ENCODE assay signal across 9 cellular contexts in genomic region chr20:24773751-24774201, GRCh38.
A peak's percentile ranks its signal among the peaks of the same experiment; 100 is the strongest.
DNase-seq lines count a peak whose midpoint lies in the region; ATAC-seq and TF ChIP-seq lines count a peak whose summit lies in the region.
"Had no signal": no experiment of that assay in that cellular context is flagged by ENCODE, and none has a peak within 500 bp of the region (broad histone marks: within the 10 kb centered on the region; RNA-seq: fewer than 3 reads in every experiment).

No MANE protein-coding gene starts in this region.

- 81 to 87% methylated on average over 3 of the region's 3 CpGs for WGBS in endodermal cell (ENCODE audit: insufficient coverage in 1 of 2, insufficient read length in 1 of 2), 2 experiments

- ATAC-seq in GM19025 (IDR thresholded peaks at IDR 0.05; ENCODE audit: low read depth, unreplicated experiment): peak; percentile 62
- no peak for ATAC-seq in HG03521 (IDR thresholded peaks at IDR 0.05; ENCODE audit: unreplicated experiment)

- H3K27ac ChIP-seq in endodermal cell (ENCODE audit: low read depth, low read length): no peak overlapping the region
- H3K27ac ChIP-seq in right atrium auricular region: no peak overlapping the region
- H3K27ac ChIP-seq: tibial artery had no signal

- no peak overlapping the region for H3K4me3 Mint-ChIP-seq in endodermal cell
- H3K4me3 Mint-ChIP-seq in activated T-helper 2 cell treated with anti-CD3 and anti-CD28 coated beads, Interferon-gamma antibody, Interleukin-2, Interleukin-4, amounts not matched to agents 10 μg/mL and 5 μg/mL and 100 μg/mL, durations not matched to agents 14 hours and 24 hours and 36 hours (ENCODE audit: low read depth): no peak overlapping the region
- no peak overlapping the region for H3K4me3 Mint-ChIP-seq in immature natural killer cell

- H3K36me3 Mint-ChIP-seq in endodermal cell (ENCODE audit: low read depth) (no peaks in the 10 kb centered on the region), immature natural killer cell (no peaks in the 10 kb centered on the region)
- H3K36me3 Mint-ChIP-seq in activated T-helper 2 cell treated with anti-CD3 and anti-CD28 coated beads, Interferon-gamma antibody, Interleukin-2, Interleukin-4, amounts not matched to agents 10 μg/mL and 5 μg/mL and 100 μg/mL, durations not matched to agents 14 hours and 24 hours and 36 hours (ENCODE audit: low read depth): no peaks in the 10 kb centered on the region

- H3K36me3 ChIP-seq in endodermal cell (ENCODE audit: control insufficient read depth, insufficient read depth, low read length) (no peaks in the 10 kb centered on the region), right atrium auricular region (no peaks in the 10 kb centered on the region)
- H3K36me3 ChIP-seq: tibial artery had no signal

- H3K27me3 ChIP-seq in endodermal cell (ENCODE audit: control insufficient read depth, insufficient read depth, low read length, poor library complexity, severe bottlenecking) (no peaks in the 10 kb centered on the region), right atrium auricular region (no peaks in the 10 kb centered on the region)

- intact Hi-C loops in activated T-helper 2 cell treated with anti-CD3 and anti-CD28 coated beads, Interferon-gamma antibody, Interleukin-2, Interleukin-4, amounts not matched to agents 10 μg/mL and 5 μg/mL and 100 μg/mL, durations not matched to agents 14 hours and 24 hours and 36 hours (cut with micrococcal nuclease): no loop called here

- POLR2A ChIA-PET in AG04449 (lab: Yijun Ruan, JAX): interaction anchor here (0.7 to 1.3 kb wide), 2 partner anchors 14 to 123 kb away, joined by 3 read pairs; no protein-coding TSS in a partner anchor

- no peaks in the 10 kb centered on the region for H3K4me1 Mint-ChIP-seq in endodermal cell
- peaks cover 6% of the 10 kb centered on the region for H3K4me1 Mint-ChIP-seq in activated T-helper 2 cell treated with anti-CD3 and anti-CD28 coated beads, Interferon-gamma antibody, Interleukin-2, Interleukin-4, amounts not matched to agents 10 μg/mL and 5 μg/mL and 100 μg/mL, durations not matched to agents 14 hours and 24 hours and 36 hours (ENCODE audit: low read depth)
- no peaks in the 10 kb centered on the region for H3K4me1 Mint-ChIP-seq in immature natural killer cell

- CTCF ChIA-PET in AG04449 (lab: Yijun Ruan, JAX): interaction anchor here (0.6 to 1.3 kb wide), 5 partner anchors 13 to 613 kb away, joined by 3 read pairs; no protein-coding TSS in a partner anchor

- TF ChIP-seq CTCF in AG04449 (IDR thresholded peaks at IDR 0.05; ENCODE audit: insufficient read depth, low read length, missing control alignments) (no peak), endodermal cell (conservative IDR thresholded peaks at IDR 0.05) (no peak), right atrium auricular region (IDR thresholded peaks at IDR 0.05) (no peak)

- H3K27ac Mint-ChIP-seq in endodermal cell (no peak overlapping the region), immature natural killer cell (no peak overlapping the region)
- no peak overlapping the region for H3K27ac Mint-ChIP-seq in activated T-helper 2 cell treated with anti-CD3 and anti-CD28 coated beads, Interferon-gamma antibody, Interleukin-2, Interleukin-4, amounts not matched to agents 10 μg/mL and 5 μg/mL and 100 μg/mL, durations not matched to agents 14 hours and 24 hours and 36 hours

- H3K4me3 ChIP-seq in AG04449 (ENCODE audit: low read depth, low read length) (no peak overlapping the region), endodermal cell (ENCODE audit: low read length) (no peak overlapping the region), right atrium auricular region (no peak overlapping the region)
- H3K4me3 ChIP-seq: tibial artery had no signal

- peaks cover 5% of the 10 kb centered on the region for H3K9me3 Mint-ChIP-seq in endodermal cell
- peaks cover 13% of the 10 kb centered on the region for H3K9me3 Mint-ChIP-seq in activated T-helper 2 cell treated with anti-CD3 and anti-CD28 coated beads, Interferon-gamma antibody, Interleukin-2, Interleukin-4, amounts not matched to agents 10 μg/mL and 5 μg/mL and 100 μg/mL, durations not matched to agents 14 hours and 24 hours and 36 hours
- peaks cover 5 to 12% (median 9%) of the 10 kb centered on the region in 6 donors for H3K9me3 Mint-ChIP-seq in immature natural killer cell

- H3K9me3 ChIP-seq in endodermal cell (ENCODE audit: control insufficient read depth, low read length): peaks cover 9% of the 10 kb centered on the region
- peaks cover 0 to 6% of the 10 kb centered on the region in 2 donors for H3K9me3 ChIP-seq in right atrium auricular region
- H3K9me3 ChIP-seq: tibial artery had no signal

- H3K4me1 ChIP-seq in endodermal cell (ENCODE audit: control insufficient read depth, insufficient read depth, low read length) (no peaks in the 10 kb centered on the region), right atrium auricular region (no peaks in the 10 kb centered on the region)
- H3K4me1 ChIP-seq: tibial artery had no signal

- H3K9ac ChIP-seq in endodermal cell (ENCODE audit: extremely low read depth, low read length, poor library complexity, severe bottlenecking): no peak overlapping the region

- H3K27me3 Mint-ChIP-seq in endodermal cell (ENCODE audit: insufficient read depth) (peaks cover 24% of the 10 kb centered on the region), immature natural killer cell (ENCODE audit: low read depth in 3 of 3) (peaks cover 7 to 22% (median 13%) of the 10 kb centered on the region in 3 donors)
- peaks cover 20% of the 10 kb centered on the region for H3K27me3 Mint-ChIP-seq in activated T-helper 2 cell treated with anti-CD3 and anti-CD28 coated beads, Interferon-gamma antibody, Interleukin-2, Interleukin-4, amounts not matched to agents 10 μg/mL and 5 μg/mL and 100 μg/mL, durations not matched to agents 14 hours and 24 hours and 36 hours (ENCODE audit: low read depth)

- peak; percentile 75 for DNase-seq in AG04449 (ENCODE audit: low read depth, low spot score)
- peak; percentile 40 for DNase-seq in HPDE6-E6E7 (ENCODE audit: extremely low spot score)
- DNase-seq in endodermal cell: peak; percentile 29
- DNase-seq in activated T-helper 2 cell treated with anti-CD3 and anti-CD28 coated beads, Interferon-gamma antibody, Interleukin-2, Interleukin-4, amounts not matched to agents 10 μg/mL and 5 μg/mL and 100 μg/mL, durations not matched to agents 14 hours and 24 hours and 36 hours (ENCODE audit: low spot score): no peak
- no peak for DNase-seq in right atrium auricular region (ENCODE audit: low spot score)
- DNase-seq in immature natural killer cell: no peak

Comparison
In these comparisons a context has a peak if more than half of its experiments do, and no peak if none do; other contexts are left out.
1. DNase-seq: peak in AG04449 (single experiment), HPDE6-E6E7 (single experiment) and endodermal cell (single experiment); none in activated T-helper 2 cell treated with anti-CD3 and anti-CD28 coated beads, Interferon-gamma antibody, Interleukin-2, Interleukin-4, amounts not matched to agents 10 μg/mL and 5 μg/mL and 100 μg/mL, durations not matched to agents 14 hours and 24 hours and 36 hours (single experiment), right atrium auricular region (single experiment) and immature natural killer cell (0 of 3).